16 cellular contexts compared by ENCODE assay signal in the genomic region with DNA sequence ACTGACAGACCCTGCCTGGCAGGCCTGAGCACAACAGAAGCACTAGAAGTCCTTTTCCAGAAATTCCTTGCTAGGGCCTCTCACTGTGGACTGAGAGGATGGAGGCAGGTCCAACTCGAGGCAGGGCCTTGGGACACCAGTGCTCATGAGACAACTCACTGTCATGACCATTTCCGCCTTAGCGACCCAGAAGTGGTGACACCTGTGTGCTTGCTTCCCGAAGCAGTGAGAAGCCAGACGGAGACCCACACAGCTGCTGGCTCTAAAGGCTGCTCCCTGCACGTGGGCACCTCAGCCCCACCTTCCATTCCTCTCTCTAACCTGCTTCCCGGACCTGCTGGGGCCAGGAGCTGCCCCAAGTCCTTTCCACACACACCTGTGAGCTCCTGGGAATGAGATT. TPM values are rescaled to one million over a fixed set of nuclear protein-coding genes. Genes with fewer than 3 reads are reported as not detected.
A peak's percentile ranks its signal among the peaks of the same experiment; 100 is the strongest.
DNase-seq lines count a peak whose midpoint lies in the region; ATAC-seq and TF ChIP-seq lines count a peak whose summit lies in the region.
"Had no signal": no experiment of that assay in that cellular context is flagged by ENCODE, and none has a peak within 500 bp of the region (broad histone marks: within the 10 kb centered on the region; RNA-seq: fewer than 3 reads in every experiment).

No MANE protein-coding gene starts in this region.

- WGBS in mammary epithelial cell (ENCODE audit: low coverage, missing lambda C conversion rate): 83% methylated on average over 7 of the region's 7 CpGs

- H3K27me3 Mint-ChIP-seq in MCF 10A (ENCODE audit: insufficient read depth, unreplicated experiment): no peaks in the 10 kb centered on the region
- peaks cover 16% of the 10 kb centered on the region; the same call in 1 of the 2 replicates for H3K27me3 Mint-ChIP-seq in WTC11 (ENCODE audit: low read depth)
- H3K27me3 Mint-ChIP-seq: activated CD8-positive, alpha-beta memory T cell treated with anti-CD3 and anti-CD28 coated beads, Interleukin-2, amount 10 ng/mL, durations not matched to agents 7 days and 5 days had no signal

- no peaks in the 10 kb centered on the region for H3K9me3 ChIP-seq in mammary epithelial cell (replicated peaks; ENCODE audit: insufficient read depth, low read length)
- H3K9me3 ChIP-seq: upper lobe of left lung had no signal

- no peak overlapping the region for H3K4me3 ChIP-seq in mammary epithelial cell (replicated peaks in 1 of 3; ENCODE audit: insufficient read depth in 1 of 3, low read depth in 2 of 3, low read length in 3 of 3)
- H3K4me3 ChIP-seq: upper lobe of left lung had no signal

- H2AFZ ChIP-seq in mammary epithelial cell (ENCODE audit: low read depth, low read length): no peak overlapping the region

- peak overlapping the region; percentile 28 for H3K27ac Mint-ChIP-seq in MCF 10A (ENCODE audit: low read depth, unreplicated experiment)
- H3K27ac Mint-ChIP-seq in WTC11: no peak overlapping the region
- H3K27ac Mint-ChIP-seq: activated CD8-positive, alpha-beta memory T cell treated with anti-CD3 and anti-CD28 coated beads, Interleukin-2, amount 10 ng/mL, durations not matched to agents 7 days and 5 days; natural killer cell treated with Interleukin-12 subunit alpha and Interleukin-12 subunit beta and Interleukin-15 and Interleukin-18, amount 100 ng/mL, for 72 hours had no signal

- no peaks in the 10 kb centered on the region for H4K20me1 ChIP-seq in mammary epithelial cell (ENCODE audit: insufficient read depth, low read length)

- no TSS peak for BruUV-seq in MCF 10A (replicated peaks; lab: Mats Ljungman, UMichigan)
- BruUV-seq in mammary epithelial cell (replicated peaks; lab: Mats Ljungman, UMichigan): no TSS peak

- H3K4me3 Mint-ChIP-seq in MCF 10A (ENCODE audit: unreplicated experiment) (no peak overlapping the region), WTC11 (no peak overlapping the region)
- H3K4me3 Mint-ChIP-seq: activated CD8-positive, alpha-beta memory T cell treated with anti-CD3 and anti-CD28 coated beads, Interleukin-2, amount 10 ng/mL, durations not matched to agents 7 days and 5 days; natural killer cell treated with Interleukin-12 subunit alpha and Interleukin-12 subunit beta and Interleukin-15 and Interleukin-18, amount 100 ng/mL, for 72 hours had no signal

- intact Hi-C loops in MCF 10A (cut with micrococcal nuclease): no loop called here
- intact Hi-C loops in mammary epithelial cell (cut with micrococcal nuclease): no loop called here
- intact Hi-C loops in left colon (cut with DNase I, micrococcal nuclease): no loop called here

- peaks cover 13% of the 10 kb centered on the region for H3K4me1 ChIP-seq in mammary epithelial cell (ENCODE audit: insufficient read depth, low read length)

- no peak overlapping the region for H3K9ac ChIP-seq in mammary epithelial cell (ENCODE audit: insufficient read depth, low read length)

- no peak overlapping the region for H3K27ac ChIP-seq in mammary epithelial cell (ENCODE audit: insufficient read depth, low read depth, low read length)
- H3K27ac ChIP-seq: dorsolateral prefrontal cortex, upper lobe of left lung had no signal

- no peaks in the 10 kb centered on the region for H3K36me3 ChIP-seq in mammary epithelial cell (ENCODE audit: insufficient read depth, low read length)
- H3K36me3 ChIP-seq: upper lobe of left lung had no signal

- POLR2A ChIA-PET in MCF 10A (lab: Yijun Ruan, JAX): no interaction called here
- POLR2A ChIA-PET in WTC11 (lab: Charles Lee): no interaction called here

- ATAC-seq in HG03442 (IDR thresholded peaks at IDR 0.05; ENCODE audit: unreplicated experiment) (peak; percentile 8), WTC11 (peak; percentile 60), left colon (no peak)
- ATAC-seq: activated CD8-positive, alpha-beta memory T cell treated with anti-CD3 and anti-CD28 coated beads, Interleukin-2, amount 10 ng/mL, durations not matched to agents 7 days and 5 days; natural killer cell treated with Interleukin-12 subunit alpha and Interleukin-12 subunit beta and Interleukin-15 and Interleukin-18, amount 100 ng/mL, for 72 hours had no signal

- no peaks in the 10 kb centered on the region for H3K27me3 ChIP-seq in mammary epithelial cell (ENCODE audit: insufficient read depth, low read length)
- H3K27me3 ChIP-seq: dorsolateral prefrontal cortex, upper lobe of left lung had no signal

- H3K9me3 Mint-ChIP-seq in MCF 10A (ENCODE audit: unreplicated experiment): no peaks in the 10 kb centered on the region
- no peaks in the 10 kb centered on the region for H3K9me3 Mint-ChIP-seq in WTC11
- H3K9me3 Mint-ChIP-seq: natural killer cell treated with Interleukin-12 subunit alpha and Interleukin-12 subunit beta and Interleukin-15 and Interleukin-18, amount 100 ng/mL, for 72 hours had no signal

- no peak for DNase-seq in MCF 10A (ENCODE audit: unreplicated experiment)
- DNase-seq in mammary epithelial cell: no peak
- DNase-seq in WTC11 (ENCODE audit: low spot score): no peak
- DNase-seq in activated CD8-positive, alpha-beta memory T cell treated with anti-CD3 and anti-CD28 coated beads, Interleukin-2, amount 50 U/mL, for 48 hours: no peak
- DNase-seq in activated CD8-positive, alpha-beta memory T cell treated with anti-CD3 and anti-CD28 coated beads for 24 hours: no peak
- DNase-seq in left colon: no peak
- DNase-seq in activated naive CD4-positive, alpha-beta T cell treated with anti-CD3 and anti-CD28 coated beads, Interleukin-2, amount 50 U/mL, for 16 hours: no peak
- DNase-seq: activated CD8-positive, alpha-beta memory T cell treated with anti-CD3 and anti-CD28 coated beads, Interleukin-2, amount 10 ng/mL, durations not matched to agents 7 days and 5 days; amniotic stem cell; foreskin fibroblast; NCI-H2081; small intestine; upper lobe of left lung had no signal

- H3K4me1 Mint-ChIP-seq in MCF 10A (ENCODE audit: insufficient read depth, unreplicated experiment) (no peaks in the 10 kb centered on the region), WTC11 (peaks cover 39% of the 10 kb centered on the region)

- TF ChIP-seq CTCF in MCF 10A (IDR thresholded peaks at IDR 0.05; ENCODE audit: unreplicated experiment) (no peak), mammary epithelial cell (conservative IDR thresholded peaks at IDR 0.05 in 1 of 2, IDR thresholded peaks at IDR 0.05 in 1 of 2; ENCODE audit: extremely low read depth in 1 of 2, insufficient read depth in 1 of 2, low read depth in 1 of 2, low read length in 2 of 2) (no peak), WTC11 (IDR thresholded peaks at IDR 0.05) (no peak)

- dilution Hi-C loops in mammary epithelial cell (cut with HindIII; ENCODE audit: low sequenced_read_pairs): no loop called here

- in situ Hi-C loops in mammary epithelial cell (cut with MboI; ENCODE audit: low sequenced_read_pairs in 2 of 2): no loop called here

- H3K79me2 ChIP-seq in mammary epithelial cell (ENCODE audit: insufficient read depth, low read length): no peaks in the 10 kb centered on the region

- CTCF ChIA-PET in MCF 10A (lab: Yijun Ruan, JAX) (no interaction called here), mammary epithelial cell (lab: Charles Lee; ENCODE audit: low non-redundant PET) (no interaction called here), WTC11 (lab: Charles Lee) (interaction anchor here (0.8 to 6.4 kb wide), 5 partner anchors 36 to 253 kb away, joined by 3 to 31 read pairs (median 7); no protein-coding TSS in a partner anchor)

- H3K36me3 Mint-ChIP-seq in MCF 10A (ENCODE audit: insufficient read depth, unreplicated experiment) (no peaks in the 10 kb centered on the region), WTC11 (no peaks in the 10 kb centered on the region)
- H3K36me3 Mint-ChIP-seq: activated CD8-positive, alpha-beta memory T cell treated with anti-CD3 and anti-CD28 coated beads, Interleukin-2, amount 10 ng/mL, durations not matched to agents 7 days and 5 days; natural killer cell treated with Interleukin-12 subunit alpha and Interleukin-12 subunit beta and Interleukin-15 and Interleukin-18, amount 100 ng/mL, for 72 hours had no signal

- no peak overlapping the region for H3K4me2 ChIP-seq in mammary epithelial cell (ENCODE audit: insufficient read depth, low read depth, low read length)

TF ChIP-seq in WTC11, 78 proteins besides CTCF, POLR2A, EP300 and RAD21:
- no peak for TF ChIP-seq TCF7 (CRISPR knock-in tag; IDR thresholded peaks at IDR 0.05; ENCODE audit: low read depth)
- TF ChIP-seq RELA (CRISPR knock-in tag; IDR thresholded peaks at IDR 0.05; ENCODE audit: borderline replicate concordance): no peak

RNA-seq across cellular contexts. Expression of gene KCNC4, which starts 33.0 kb away (rescaled TPM):
- total RNA-seq in MCF 10A (2022) (1.1 and 1.3 TPM in 2 replicates), mammary epithelial cell (1 to 10 TPM; 5.3 to 6.7 TPM), WTC11 (2021) (19.9 to 21.9 TPM (median 21.9 TPM) in 3 replicates), left colon (1 to 10 TPM; 7.0 to 8.1 TPM)
- 3.6 TPM for polyA plus RNA-seq in mammary epithelial cell
- 8.2 TPM for polyA minus RNA-seq in mammary epithelial cell
